Comparison of ENCODE assay signal across 8 cellular contexts in genomic region chr10:11017575-11018425, GRCh38. TPM values are rescaled to one million over a fixed set of nuclear protein-coding genes. Genes with fewer than 3 reads are reported as not detected.
DNase-seq lines count a peak whose midpoint lies in the region; ATAC-seq, FAIRE-seq and TF ChIP-seq lines count a peak whose summit lies in the region.

TSS of gene CELF2 (plus strand) at chr10:11017872. CDS start at chr10:11018090, 218 bp downstream.

- ATAC-seq in activated T-cell treated with anti-CD3 and anti-CD28 coated beads, Interleukin-2, amount 50 U/mL, for 4 hours, result peak; percentile 76 to 80
- ATAC-seq in natural killer cell, result peak; percentile 72 to 80 (median 76)

- intact Hi-C loops in natural killer cell (cut with micrococcal nuclease), result no loop called here

- peak within 1 kb of the TSS; percentile 79 for H3K4me3 Mint-ChIP-seq in activated T-cell treated with anti-CD3 and anti-CD28 coated beads, Interleukin-2, amount 50 U/mL, for 4 hours
- H3K4me3 Mint-ChIP-seq in natural killer cell, result peak within 1 kb of the TSS; percentile 85

- peak; percentile 50 for DNase-seq in GM12891 (ENCODE audit: insufficient read length, low spot score)
- peak; percentile 28 for DNase-seq in NCI-H2081 treated with DMSO at 0.1 percent for 48 hours (lab: John Stamatoyannopoulos, UW)
- DNase-seq in activated T-cell treated with anti-CD3 and anti-CD28 coated beads, Interleukin-2, amount 50 U/mL, for 4 hours, result peak; percentile 41
- DNase-seq in fibroblast of mammary gland (ENCODE audit: low read depth), result no peak
- DNase-seq in natural killer cell, result peak; percentile 26
- no peak for DNase-seq in OCI-M2 (lab: John Stamatoyannopoulos, UW; ENCODE audit: unreplicated experiment)

- peaks cover 12% of the 10 kb centered on the region for H3K4me1 Mint-ChIP-seq in activated T-cell treated with anti-CD3 and anti-CD28 coated beads, Interleukin-2, amount 50 U/mL, for 4 hours (ENCODE audit: low read depth)
- peaks cover 10 to 11% of the 10 kb centered on the region in 2 donors for H3K4me1 Mint-ChIP-seq in natural killer cell

- H3K4me1 ChIP-seq in HEK293 (ENCODE audit: control insufficient read depth, insufficient read depth, low read length), result peaks cover 44% of the 10 kb centered on the region

- CTCF ChIA-PET in HEK293 (lab: Yijun Ruan, JAX), result interaction anchor here (0.6 to 0.9 kb wide), 3 partner anchors 32 to 108 kb away, joined by 3 read pairs; no protein-coding TSS in a partner anchor

- H3K9me3 ChIP-seq in HEK293 (ENCODE audit: control insufficient read depth, insufficient read depth, low read depth, low read length), result no peaks in the 10 kb centered on the region

- H3K4me3 ChIP-seq in HEK293 (ENCODE audit: low read depth, low read length) (peak within 1 kb of the TSS; percentile 71), fibroblast of mammary gland (ENCODE audit: control insufficient read depth, low read depth, low read length) (peak within 1 kb of the TSS; percentile 34)

- FAIRE-seq in GM12891 (lab: Jason Lieb, UNC), result peak; percentile 54

- H3K27ac ChIP-seq in HEK293 (ENCODE audit: extremely low read depth, low read depth, low read length), result peak within 1 kb of the TSS; percentile 98

- H3K36me3 Mint-ChIP-seq in activated T-cell treated with anti-CD3 and anti-CD28 coated beads, Interleukin-2, amount 50 U/mL, for 4 hours (ENCODE audit: insufficient read depth), result no peaks in the 10 kb centered on the region
- H3K36me3 Mint-ChIP-seq in natural killer cell, result no peaks in the 10 kb centered on the region

- TF ChIP-seq POLR2A in GM12891 (IDR thresholded peaks at IDR 0.05; ENCODE audit: low read depth, low read length), result no peak

- H3K36me3 ChIP-seq in HEK293 (ENCODE audit: control insufficient read depth in 2 of 2, insufficient read depth in 1 of 2, low read length in 2 of 2), result no peaks in the 10 kb centered on the region

- no peaks in the 10 kb centered on the region for H3K9me3 Mint-ChIP-seq in activated T-cell treated with anti-CD3 and anti-CD28 coated beads, Interleukin-2, amount 50 U/mL, for 4 hours
- no peaks in the 10 kb centered on the region for H3K9me3 Mint-ChIP-seq in natural killer cell

- no peak for TF ChIP-seq CTCF in HEK293 (tag by site-specific recombination; IDR thresholded peaks at IDR 0.05)
- TF ChIP-seq CTCF in fibroblast of mammary gland (conservative IDR thresholded peaks at IDR 0.05; ENCODE audit: control insufficient read depth, insufficient read depth, low read depth, low read length), result no peak
- no peak for TF ChIP-seq CTCF in natural killer cell (IDR thresholded peaks at IDR 0.05)
- no peak for TF ChIP-seq CTCF in subcutaneous adipose tissue (IDR thresholded peaks at IDR 0.05; ENCODE audit: low read depth)

- peaks cover 81% of the 10 kb centered on the region for H3K27me3 Mint-ChIP-seq in activated T-cell treated with anti-CD3 and anti-CD28 coated beads, Interleukin-2, amount 50 U/mL, for 4 hours (ENCODE audit: low read depth)
- peaks cover 58 to 85% of the 10 kb centered on the region in 2 donors for H3K27me3 Mint-ChIP-seq in natural killer cell (ENCODE audit: low read depth in 2 of 2)

- no peak within 1 kb of the TSS for H3K27ac Mint-ChIP-seq in natural killer cell

- POLR2A ChIA-PET in HEK293 (lab: Yijun Ruan, JAX), result interaction anchor here (0.6 to 1.9 kb wide), 4 partner anchors 18 to 1568 kb away, joined by 3 to 5 read pairs (median 4); no protein-coding TSS in a partner anchor

TF ChIP-seq in GM12891, 5 proteins besides CTCF, POLR2A, EP300 and RAD21:
- no peak for TF ChIP-seq POU2F2 (IDR thresholded peaks at IDR 0.05; ENCODE audit: low read depth, low read length)
- no peak for TF ChIP-seq SPI1 (IDR thresholded peaks at IDR 0.05; ENCODE audit: low read depth, low read length)
- no peak for TF ChIP-seq PAX5 (IDR thresholded peaks at IDR 0.05; ENCODE audit: insufficient read depth, low read length, severe bottlenecking)
- TF ChIP-seq POLR2AphosphoS5 (IDR thresholded peaks at IDR 0.05; ENCODE audit: low read depth, low read length), result no peak
- no peak for TF ChIP-seq TAF1 (IDR thresholded peaks at IDR 0.05; ENCODE audit: low read depth, low read length)

TF ChIP-seq in HEK293, 187 proteins besides CTCF, POLR2A, EP300 and RAD21 (continues in another document):
- TF ChIP-seq ZBTB11 (tag by site-specific recombination; conservative IDR thresholded peaks at IDR 0.05; ENCODE audit: low read depth) (0 out of 2 replicates have a peak, but pooled peaks have one; percentile 16), PBX3 (CRISPR knock-in tag; IDR thresholded peaks at IDR 0.05) (no peak), ATF2 (tag by site-specific recombination; IDR thresholded peaks at IDR 0.05; ENCODE audit: low read depth) (no peak), ZNF354C (tag by site-specific recombination; IDR thresholded peaks at IDR 0.05; ENCODE audit: borderline replicate concordance, low read depth) (no peak), ZFP37 (tag by site-specific recombination; IDR thresholded peaks at IDR 0.05) (peak; percentile 63; the same call in 1 of the 2 replicates)

RNA-seq across cellular contexts. Expression of gene CELF2, which starts in this region (rescaled TPM):
- 47.0 TPM for polyA plus RNA-seq in GM12891 (2012; ENCODE audit: low read depth, missing spikeins)
- total RNA-seq in activated T-cell treated with anti-CD3 and anti-CD28 coated beads, Interleukin-2, amount 50 U/mL, for 4 hours, result 100 to 1,000 TPM; 112 to 121 (median 113) TPM
- total RNA-seq in natural killer cell (100 to 1,000 TPM; 282 to 298 (median 295) TPM), subcutaneous adipose tissue (100 to 1,000 TPM; 120 to 185 (median 154) TPM)

Comparison
In these comparisons a context has a peak if more than half of its experiments do, and no peak if none do; other contexts are left out.
1. DNase-seq: peak in GM12891 (single experiment), NCI-H2081 treated with DMSO at 0.1 percent for 48 hours (single experiment), activated T-cell treated with anti-CD3 and anti-CD28 coated beads, Interleukin-2, amount 50 U/mL, for 4 hours (single experiment) and natural killer cell (single experiment); none in fibroblast of mammary gland (single experiment) and OCI-M2 (single experiment).